19 cellular contexts compared by ENCODE assay signal in the genomic region with DNA sequence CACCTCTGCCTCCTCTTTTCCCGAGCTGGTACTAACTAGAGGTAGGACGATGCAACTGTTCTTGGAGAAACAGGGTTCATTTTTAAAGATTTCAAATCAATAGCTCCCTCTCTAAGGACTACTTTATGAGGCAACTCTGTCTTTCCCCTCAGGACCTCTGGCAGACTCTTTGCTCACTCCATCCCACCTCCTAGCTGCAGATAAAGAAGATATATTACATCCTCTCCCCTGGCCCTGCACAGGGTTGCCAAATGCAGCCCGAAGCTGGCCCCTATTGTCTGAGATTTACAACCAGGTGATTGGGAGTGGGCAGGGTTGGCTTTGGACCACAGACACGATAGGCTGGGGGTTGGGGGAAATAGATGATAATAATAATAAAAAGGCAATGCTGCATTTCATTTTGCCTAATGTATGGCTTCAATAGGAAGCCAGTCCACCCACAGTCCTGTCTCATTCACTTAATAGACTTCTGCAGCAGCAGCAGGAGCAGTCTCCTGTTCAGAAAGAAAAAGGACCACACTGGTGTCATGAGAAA.
"Had no signal": no experiment of that assay in that cellular context is flagged by ENCODE, and none has a peak within 500 bp of the region (broad histone marks: within the 10 kb centered on the region; RNA-seq: fewer than 3 reads in every experiment).

No MANE protein-coding gene starts in this region.

- H3K27ac ChIP-seq: cardiac muscle cell, coronary artery, skin epidermis had no signal

- H3K4me1 ChIP-seq: uterus had no signal

- H3K36me3 ChIP-seq: cardiac muscle cell, transverse colon, uterus had no signal

- H3K9me3 ChIP-seq: transverse colon, uterus had no signal

- FAIRE-seq: astrocyte, frontal cortex, keratinocyte had no signal

- ATAC-seq: activated T-cell treated with anti-CD3 and anti-CD28 coated beads, Interleukin-2, amount 50 U/mL, for 72 hours; left lobe of liver had no signal

- DNase-seq: activated CD4-positive, alpha-beta T cell treated with anti-CD3 and anti-CD28 coated beads for 1 hour; activated CD8-positive, alpha-beta memory T cell treated with anti-CD3 and anti-CD28 coated beads for 24 hours; activated CD8-positive, alpha-beta memory T cell treated with anti-CD3 and anti-CD28 coated beads, Interleukin-2, amount 50 U/mL, for 48 hours; activated effector memory CD4-positive, alpha-beta T cell treated with anti-CD3 and anti-CD28 coated beads, Interleukin-2, amount 50 U/mL, for 16 hours; activated naive CD4-positive, alpha-beta T cell treated with anti-CD3 and anti-CD28 coated beads, Interleukin-2, amount 50 U/mL, for 16 hours; activated T-cell treated with anti-CD3 and anti-CD28 coated beads, Interleukin-2, amount 50 U/mL, for 72 hours; mammary epithelial cell; midbrain; right cardiac atrium; T1000; transverse colon; uterus had no signal

- H3K4me3 ChIP-seq: cardiac muscle cell, coronary artery, skin epidermis, transverse colon, uterus had no signal

- H3K27me3 ChIP-seq: cardiac muscle cell, transverse colon, uterus had no signal
